Comparison of ENCODE assay signal across 1 cellular context in the genomic region with DNA sequence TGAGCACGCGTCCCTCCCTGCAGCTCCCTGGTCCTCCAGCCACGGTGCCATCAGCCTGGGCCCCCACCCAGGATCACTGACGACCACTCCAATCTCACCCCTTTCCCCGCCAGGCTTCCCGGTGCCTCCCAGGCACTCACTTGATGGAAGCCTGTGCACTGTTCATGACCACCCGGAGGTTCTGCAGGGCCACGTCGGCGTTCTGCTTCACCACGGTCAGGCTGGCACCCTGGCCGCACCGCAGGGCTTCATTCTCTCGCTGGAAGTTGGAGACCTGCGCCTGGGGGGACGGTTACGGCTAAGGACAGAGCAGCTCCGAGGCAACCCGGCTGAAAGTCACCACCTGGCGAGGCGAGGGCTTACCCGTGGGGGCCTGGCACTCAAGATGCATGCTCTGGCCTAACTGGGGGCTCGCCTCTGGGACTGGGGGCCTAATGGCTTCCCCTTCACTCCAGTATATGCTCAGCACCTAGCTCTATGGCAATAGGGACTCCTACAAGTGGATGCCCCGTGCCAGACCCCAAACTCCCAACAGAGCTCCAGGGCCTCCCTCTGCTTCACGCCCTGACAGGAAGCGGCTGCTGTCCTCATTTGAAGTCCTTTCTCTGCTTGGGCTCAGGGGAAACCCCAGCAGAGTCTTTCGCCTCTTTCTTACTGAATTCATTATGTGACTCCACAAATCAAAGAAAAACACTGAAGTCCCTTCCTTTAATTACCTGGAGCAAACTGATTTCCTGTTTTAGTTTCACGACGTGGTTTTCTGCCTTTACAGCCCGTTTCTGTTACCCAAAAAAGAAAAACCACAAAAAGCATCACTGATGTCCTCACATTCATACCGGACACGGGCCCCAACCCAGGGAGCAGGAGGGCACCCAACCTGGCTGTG.
TF ChIP-seq lines count a peak whose summit lies in the region.

No MANE protein-coding gene starts in this region.

TF ChIP-seq in HepG2, 621 proteins besides CTCF, POLR2A, EP300 and RAD21:
- TF ChIP-seq AGO2 (optimal IDR thresholded peaks at IDR 0.05; ENCODE audit: low read depth, low read length) (peak; percentile 88), RBFOX2 (IDR thresholded peaks at IDR 0.05; ENCODE audit: low read depth, low read length) (peak; percentile 69)
- TF ChIP-seq, protein P1, sequence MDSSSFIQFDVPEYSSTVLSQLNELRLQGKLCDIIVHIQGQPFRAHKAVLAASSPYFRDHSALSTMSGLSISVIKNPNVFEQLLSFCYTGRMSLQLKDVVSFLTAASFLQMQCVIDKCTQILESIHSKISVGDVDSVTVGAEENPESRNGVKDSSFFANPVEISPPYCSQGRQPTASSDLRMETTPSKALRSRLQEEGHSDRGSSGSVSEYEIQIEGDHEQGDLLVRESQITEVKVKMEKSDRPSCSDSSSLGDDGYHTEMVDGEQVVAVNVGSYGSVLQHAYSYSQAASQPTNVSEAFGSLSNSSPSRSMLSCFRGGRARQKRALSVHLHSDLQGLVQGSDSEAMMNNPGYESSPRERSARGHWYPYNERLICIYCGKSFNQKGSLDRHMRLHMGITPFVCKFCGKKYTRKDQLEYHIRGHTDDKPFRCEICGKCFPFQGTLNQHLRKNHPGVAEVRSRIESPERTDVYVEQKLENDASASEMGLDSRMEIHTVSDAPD (CRISPR knock-in tag; IDR thresholded peaks at IDR 0.05) = no peak
